In genomic region chr3:43223670-43224364, GRCh38 we compare ENCODE assay signal across 8 cellular contexts.
A peak's percentile ranks its signal among the peaks of the same experiment; 100 is the strongest.
DNase-seq lines count a peak whose midpoint lies in the region; ATAC-seq and TF ChIP-seq lines count a peak whose summit lies in the region.
"Had no signal": no experiment of that assay in that cellular context is flagged by ENCODE, and none has a peak within 500 bp of the region (broad histone marks: within the 10 kb centered on the region; RNA-seq: fewer than 3 reads in every experiment).

No MANE protein-coding gene starts in this region.

- no peaks in the 10 kb centered on the region for H3K27me3 ChIP-seq in OCI-LY1 (ENCODE audit: insufficient read depth, low read length)

- no peaks in the 10 kb centered on the region for H3K9me3 ChIP-seq in OCI-LY1 (ENCODE audit: low read length)

- no peak for DNase-seq in GM10266 (ENCODE audit: extremely low spot score)
- DNase-seq in effector memory CD8-positive, alpha-beta T cell, result no peak
- no peak for DNase-seq in osteocyte (ENCODE audit: extremely low spot score, unreplicated experiment)
- DNase-seq in GM19238 (ENCODE audit: insufficient read length, low spot score), result no peak
- DNase-seq in UCSD-AML1 (lab: John Stamatoyannopoulos, UW; ENCODE audit: unreplicated experiment), result no peak
- DNase-seq: activated T-cell treated with anti-CD3 and anti-CD28 coated beads, Interleukin-2, amount 50 U/mL, for 1 hour had no signal

- TF ChIP-seq CTCF in GM10266 (IDR thresholded peaks at IDR 0.05; ENCODE audit: control insufficient read depth, insufficient read depth, low read depth, missing control alignments), result peak; percentile 24
- TF ChIP-seq CTCF in OCI-LY1 (IDR thresholded peaks at IDR 0.05; ENCODE audit: low read length), result peak; percentile 22; the same call in 1 of the 2 replicates
- TF ChIP-seq CTCF in osteocyte (IDR thresholded peaks at IDR 0.05), result peak; percentile 48

- H3K36me3 ChIP-seq in OCI-LY1 (ENCODE audit: insufficient read depth, low read length), result no peaks in the 10 kb centered on the region

- H3K9me2 ChIP-seq in OCI-LY1 (ENCODE audit: low read depth, low read length), result no peaks in the 10 kb centered on the region

- no peaks in the 10 kb centered on the region for H3K79me2 ChIP-seq in OCI-LY1 (ENCODE audit: insufficient read depth, low read length)

- H2AFZ ChIP-seq in OCI-LY1 (ENCODE audit: low read length), result no peak overlapping the region

- H3K27ac Mint-ChIP-seq in effector memory CD8-positive, alpha-beta T cell, result peak overlapping the region; percentile 20 to 55
- H3K27ac Mint-ChIP-seq in osteocyte (ENCODE audit: unreplicated experiment), result no peak overlapping the region

- peaks cover 3% of the 10 kb centered on the region for H3K36me3 Mint-ChIP-seq in effector memory CD8-positive, alpha-beta T cell (ENCODE audit: insufficient read depth)
- peaks cover 4% of the 10 kb centered on the region for H3K36me3 Mint-ChIP-seq in osteocyte (ENCODE audit: unreplicated experiment)

- no peak overlapping the region for H3K4me3 Mint-ChIP-seq in effector memory CD8-positive, alpha-beta T cell
- no peak overlapping the region for H3K4me3 Mint-ChIP-seq in osteocyte (ENCODE audit: unreplicated experiment)

- H3K9ac ChIP-seq in OCI-LY1 (ENCODE audit: low read length), result no peak overlapping the region

- H3K4me3 ChIP-seq in OCI-LY1 (ENCODE audit: low read depth, low read length, poor library complexity, severe bottlenecking), result no peak overlapping the region

- no peaks in the 10 kb centered on the region for H3K27me3 Mint-ChIP-seq in effector memory CD8-positive, alpha-beta T cell
- peaks cover 18% of the 10 kb centered on the region for H3K27me3 Mint-ChIP-seq in osteocyte (ENCODE audit: unreplicated experiment)

- no peaks in the 10 kb centered on the region for H4K20me1 ChIP-seq in OCI-LY1 (ENCODE audit: insufficient read depth, low read length)

- H3K27ac ChIP-seq in OCI-LY1 (ENCODE audit: low read depth, low read length, poor library complexity, severe bottlenecking), result no peak overlapping the region

- peaks cover 22% of the 10 kb centered on the region in 2 donors for H3K4me1 Mint-ChIP-seq in effector memory CD8-positive, alpha-beta T cell (ENCODE audit: low read depth in 2 of 2)
- no peaks in the 10 kb centered on the region for H3K4me1 Mint-ChIP-seq in osteocyte (ENCODE audit: unreplicated experiment)

- H3K9me3 Mint-ChIP-seq in effector memory CD8-positive, alpha-beta T cell, result peaks cover 6 to 7% of the 10 kb centered on the region in 2 donors
- H3K9me3 Mint-ChIP-seq in osteocyte (ENCODE audit: unreplicated experiment), result peaks cover 15% of the 10 kb centered on the region

- H3K4me1 ChIP-seq in OCI-LY1 (ENCODE audit: insufficient read depth, low read length, severe bottlenecking), result no peaks in the 10 kb centered on the region

- no peak overlapping the region for H3K4me2 ChIP-seq in OCI-LY1 (ENCODE audit: low read length)

- no peak for ATAC-seq in effector memory CD8-positive, alpha-beta T cell (replicated peaks)
- ATAC-seq in HG02759 (IDR thresholded peaks at IDR 0.05; ENCODE audit: unreplicated experiment), result no peak

- no peaks in the 10 kb centered on the region for H3F3A ChIP-seq in OCI-LY1 (ENCODE audit: insufficient read depth, low read length)
